ENCODE assay signal across 8 cellular contexts in the genomic region with DNA sequence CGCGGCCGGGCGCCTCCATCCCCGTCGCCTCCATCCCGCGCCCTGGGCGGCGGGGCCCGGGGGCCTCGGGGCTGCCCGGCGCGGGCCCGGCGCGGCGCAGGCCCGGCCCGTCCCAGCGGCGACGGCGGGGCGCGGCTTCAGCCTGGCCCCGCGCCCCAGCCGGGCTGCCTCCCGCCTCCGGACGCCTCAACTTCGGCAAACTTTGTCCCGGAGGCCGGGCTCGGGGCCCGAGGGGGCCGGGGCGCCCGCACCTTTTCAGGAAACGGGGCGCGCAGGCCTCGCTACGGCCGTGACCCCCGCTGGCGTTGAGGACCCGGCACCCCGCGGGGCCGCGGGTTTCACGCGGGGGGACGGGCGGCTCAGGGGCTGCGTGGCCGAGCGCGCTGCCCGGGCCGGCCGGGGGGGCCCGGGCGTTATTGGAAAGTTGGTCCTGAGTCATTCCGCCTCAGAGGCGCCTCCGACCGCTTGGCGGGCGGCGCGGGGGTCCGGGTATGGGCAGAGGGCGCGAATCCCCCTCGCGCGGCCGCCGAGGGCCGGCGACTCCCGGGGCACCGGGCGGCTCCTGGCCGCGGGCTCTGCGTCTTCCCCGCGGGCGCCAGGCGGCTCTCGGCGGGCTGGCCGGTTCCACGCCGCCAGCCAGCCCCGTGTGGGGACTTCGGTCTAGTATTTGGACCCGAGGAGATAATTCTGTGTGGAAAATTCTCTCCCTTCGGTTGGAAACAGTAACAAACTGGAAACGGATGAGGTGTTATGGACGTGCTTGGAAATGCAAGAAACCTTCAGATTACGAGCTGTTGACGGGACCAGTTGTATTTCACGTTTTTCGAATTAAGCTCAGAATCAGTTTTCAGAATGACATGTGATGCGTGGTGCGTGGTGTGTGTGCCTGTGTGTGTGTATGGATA. TPM values are rescaled to one million over a fixed set of nuclear protein-coding genes. Genes with fewer than 3 reads are reported as not detected.
DNase-seq lines count a peak whose midpoint lies in the region; ATAC-seq and TF ChIP-seq lines count a peak whose summit lies in the region.

No MANE protein-coding gene starts in this region.

- peaks cover 0 to 50% (median 8%) of the 10 kb centered on the region in 12 donors for H3K4me1 ChIP-seq in heart left ventricle

- H3K27ac Mint-ChIP-seq in activated naive CD8-positive, alpha-beta T cell treated with anti-CD3 and anti-CD28 coated beads, Interleukin-2, amount 10 ng/mL, durations not matched to agents 7 days and 5 days: peak overlapping the region; percentile 93
- peak overlapping the region; percentile 26 for H3K27ac Mint-ChIP-seq in progenitor cell of endocrine pancreas

- no peaks in the 10 kb centered on the region for H3K27me3 ChIP-seq in MG63
- H3K27me3 ChIP-seq in heart left ventricle: no peaks in the 10 kb centered on the region

- H3K27me3 Mint-ChIP-seq in activated naive CD8-positive, alpha-beta T cell treated with anti-CD3 and anti-CD28 coated beads, Interleukin-2, amount 10 ng/mL, durations not matched to agents 7 days and 5 days: no peaks in the 10 kb centered on the region
- no peaks in the 10 kb centered on the region for H3K27me3 Mint-ChIP-seq in progenitor cell of endocrine pancreas

- TF ChIP-seq CTCF in heart left ventricle (IDR thresholded peaks at IDR 0.05) (no peak), progenitor cell of endocrine pancreas (IDR thresholded peaks at IDR 0.05; ENCODE audit: unreplicated experiment) (no peak)

- DNase-seq in D341Med (ENCODE audit: low spot score) (peak; percentile 74), MG63 (peak; percentile 8), heart left ventricle (peak in 2 of 5 donors; percentile 9 to 32), progenitor cell of endocrine pancreas (ENCODE audit: low spot score, unreplicated experiment) (no peak)
- peak; percentile 62 for DNase-seq in activated naive CD8-positive, alpha-beta T cell treated with anti-CD3 and anti-CD28 coated beads, Interleukin-2, amount 10 ng/mL, durations not matched to agents 7 days and 5 days

- POLR2A ChIA-PET in activated naive CD8-positive, alpha-beta T cell treated with anti-CD3 and anti-CD28 coated beads, Interleukin-2, amount 10 ng/mL, durations not matched to agents 7 days and 5 days (lab: Charles Lee): interaction anchor here (0.5 to 1.1 kb wide), 3 partner anchors 15 to 31 kb away, joined by 3 to 4 read pairs (median 3); no protein-coding TSS in a partner anchor

- H3K4me3 Mint-ChIP-seq in activated naive CD8-positive, alpha-beta T cell treated with anti-CD3 and anti-CD28 coated beads, Interleukin-2, amount 10 ng/mL, durations not matched to agents 7 days and 5 days: peak overlapping the region; percentile 97
- H3K4me3 Mint-ChIP-seq in progenitor cell of endocrine pancreas (ENCODE audit: low read depth): peak overlapping the region; percentile 76

- ATAC-seq in GM21619 (IDR thresholded peaks at IDR 0.05; ENCODE audit: unreplicated experiment): peak; percentile 9
- peak; percentile 35 for ATAC-seq in activated naive CD8-positive, alpha-beta T cell treated with anti-CD3 and anti-CD28 coated beads, Interleukin-2, amount 10 ng/mL, durations not matched to agents 7 days and 5 days (ENCODE audit: low read depth)
- ATAC-seq in heart left ventricle: peak in 2 of 4 donors; percentile 41 to 45
- ATAC-seq in GM19395 (IDR thresholded peaks at IDR 0.05; ENCODE audit: unreplicated experiment): no peak
- no peak for ATAC-seq in GM21367 (IDR thresholded peaks at IDR 0.05; ENCODE audit: unreplicated experiment)

- intact Hi-C loops in heart left ventricle (cut with DNase I): loop anchor here in 4 of 10 donors (5.0 to 10.0 kb wide), 5 partner anchors 81 to 147 kb away; partner anchors contain the start of gene AMN (in 1 of the 4)

- H3K4me3 ChIP-seq in MG63 (peak overlapping the region; percentile 60), heart left ventricle (peak overlapping the region; percentile 54 to 97 (median 77))

- H3K36me3 ChIP-seq in MG63 (no peaks in the 10 kb centered on the region; the same call in 1 of the 2 replicates), heart left ventricle (no peaks in the 10 kb centered on the region)

- peak overlapping the region in 11 of 12 donors; percentile 54 to 92 (median 80) for H3K27ac ChIP-seq in heart left ventricle

- H3K9me3 ChIP-seq in MG63: no peaks in the 10 kb centered on the region
- H3K9me3 ChIP-seq in heart left ventricle: no peaks in the 10 kb centered on the region

- no peaks in the 10 kb centered on the region for H3K9me3 Mint-ChIP-seq in activated naive CD8-positive, alpha-beta T cell treated with anti-CD3 and anti-CD28 coated beads, Interleukin-2, amount 10 ng/mL, durations not matched to agents 7 days and 5 days
- no peaks in the 10 kb centered on the region for H3K9me3 Mint-ChIP-seq in progenitor cell of endocrine pancreas (ENCODE audit: low read depth)

- TF ChIP-seq POLR2A in heart left ventricle (IDR thresholded peaks at IDR 0.05): no peak

- peaks cover 34% of the 10 kb centered on the region for H3K4me1 Mint-ChIP-seq in activated naive CD8-positive, alpha-beta T cell treated with anti-CD3 and anti-CD28 coated beads, Interleukin-2, amount 10 ng/mL, durations not matched to agents 7 days and 5 days
- H3K4me1 Mint-ChIP-seq in progenitor cell of endocrine pancreas (ENCODE audit: low read depth): peaks cover 20% of the 10 kb centered on the region

- H3K36me3 Mint-ChIP-seq in activated naive CD8-positive, alpha-beta T cell treated with anti-CD3 and anti-CD28 coated beads, Interleukin-2, amount 10 ng/mL, durations not matched to agents 7 days and 5 days: peaks cover 8% of the 10 kb centered on the region
- H3K36me3 Mint-ChIP-seq in progenitor cell of endocrine pancreas (ENCODE audit: insufficient read depth): no peaks in the 10 kb centered on the region

- 1 to 3% (median 1%) methylated on average over 14 to 112 of the region's 112 CpGs for WGBS in heart left ventricle, 4 donors

RNA-seq across cellular contexts. Expression of gene TRAF3, which starts 0.7 kb away (rescaled TPM):
- total RNA-seq in MG63 (2014; rRNA removed; shearing (Covaris generic); ENCODE audit: low replicate concordance): 10.8 and 12.0 TPM in 2 replicates
- 10 to 100 TPM; 31.1 to 32.9 TPM for total RNA-seq in activated naive CD8-positive, alpha-beta T cell treated with anti-CD3 and anti-CD28 coated beads, Interleukin-2, amount 10 ng/mL, durations not matched to agents 7 days and 5 days
- 10 to 100 TPM in 6 of 9 donors, 1 to 10 TPM in 3; 8.0 to 20.6 (median 11.0) TPM for total RNA-seq in heart left ventricle
- polyA plus RNA-seq in heart left ventricle: 1 to 10 TPM; 1.6 to 6.3 TPM
- 26.3 and 26.6 TPM in 2 replicates for total RNA-seq in progenitor cell of endocrine pancreas

Comparison
In these comparisons a context has a peak if more than half of its experiments do, and no peak if none do; other contexts are left out.
1. ATAC-seq: peak in GM21619 (single experiment) and activated naive CD8-positive, alpha-beta T cell treated with anti-CD3 and anti-CD28 coated beads, Interleukin-2, amount 10 ng/mL, durations not matched to agents 7 days and 5 days (single experiment); none in GM19395 (single experiment) and GM21367 (single experiment).